ENCODE assay signal across 9 cellular contexts in genomic region chr22:17370766-17371181, GRCh38. TPM values are rescaled to one million over a fixed set of nuclear protein-coding genes. Genes with fewer than 3 reads are reported as not detected.
DNase-seq lines count a peak whose midpoint lies in the region; TF ChIP-seq lines count a peak whose summit lies in the region.
"Had no signal": no experiment of that assay in that cellular context is flagged by ENCODE, and none has a peak within 500 bp of the region (broad histone marks: within the 10 kb centered on the region; RNA-seq: fewer than 3 reads in every experiment).

No MANE protein-coding gene starts in this region.

- TF ChIP-seq CTCF in Peyer's patch (IDR thresholded peaks at IDR 0.05) = no peak
- TF ChIP-seq CTCF in esophagus muscularis mucosa (IDR thresholded peaks at IDR 0.05) = no peak
- no peak for TF ChIP-seq CTCF in ovary (IDR thresholded peaks at IDR 0.05)

- H3K36me3 Mint-ChIP-seq in CD4-positive, alpha-beta memory T cell = no peaks in the 10 kb centered on the region

- H3K4me3 Mint-ChIP-seq in CD4-positive, alpha-beta memory T cell = peak overlapping the region; percentile 10 to 89 (median 70)

- H3K9me3 ChIP-seq in CD4-positive, alpha-beta memory T cell (ENCODE audit: control insufficient read depth in 1 of 2, low read length in 2 of 2) = no peaks in the 10 kb centered on the region
- H3K9me3 ChIP-seq in Peyer's patch (no peaks in the 10 kb centered on the region), esophagus muscularis mucosa (no peaks in the 10 kb centered on the region), ovary (peaks cover 0 to 3% of the 10 kb centered on the region in 2 donors)

- no peak overlapping the region for H3K4me3 ChIP-seq in CD4-positive, alpha-beta memory T cell (ENCODE audit: low read length in 2 of 2)
- H3K4me3 ChIP-seq in Peyer's patch = peak overlapping the region; percentile 34 to 59 (median 57)
- peak overlapping the region; percentile 63 to 72 (median 68) for H3K4me3 ChIP-seq in esophagus muscularis mucosa
- H3K4me3 ChIP-seq in ovary = peak overlapping the region; percentile 44

- H3K27ac ChIP-seq in CD4-positive, alpha-beta memory T cell (ENCODE audit: low read depth, low read length) = no peak overlapping the region
- H3K27ac ChIP-seq in Peyer's patch = no peak overlapping the region
- H3K27ac ChIP-seq in esophagus muscularis mucosa (replicated peaks in 1 of 4) = peak overlapping the region in 3 of 4 donors; percentile 68 to 84 (median 79)
- peak overlapping the region in 1 of 2 donors; percentile 89 for H3K27ac ChIP-seq in ovary

- H3K4me1 ChIP-seq in CD4-positive, alpha-beta memory T cell (ENCODE audit: insufficient read depth, low read length) = peaks cover 20% of the 10 kb centered on the region
- H3K4me1 ChIP-seq in Peyer's patch (peaks cover 0 to 22% (median 18%) of the 10 kb centered on the region in 4 donors), esophagus muscularis mucosa (peaks cover 2 to 36% (median 30%) of the 10 kb centered on the region in 4 donors), ovary (ENCODE audit: insufficient read depth) (peaks cover 3% of the 10 kb centered on the region)

- peak overlapping the region in 1 of 7 donors; percentile 42 for H3K27ac Mint-ChIP-seq in CD4-positive, alpha-beta memory T cell

- H3K9me3 Mint-ChIP-seq in CD4-positive, alpha-beta memory T cell = peaks cover 0 to 4% (median under 1%) of the 10 kb centered on the region in 8 donors

- DNase-seq in CD4-positive, alpha-beta memory T cell = peak in 1 of 5 donors; percentile 4
- DNase-seq in Peyer's patch (no peak), esophagus muscularis mucosa (ENCODE audit: extremely low spot score) (no peak), ovary (no peak), HuH-7 (ENCODE audit: low spot score) (no peak), SHP77 (lab: John Stamatoyannopoulos, UW) (no peak), HEK293T (ENCODE audit: extremely low spot score) (no peak)
- no peak for DNase-seq in effector CD8-positive, alpha-beta T cell (lab: John Stamatoyannopoulos, UW)
- DNase-seq: NCI-H187 treated with DMSO at 0.1 percent for 48 hours had no signal

- H3K4me1 Mint-ChIP-seq in CD4-positive, alpha-beta memory T cell = peaks cover 20 to 34% (median 27%) of the 10 kb centered on the region in 4 donors

- TF ChIP-seq EP300 in esophagus muscularis mucosa (IDR thresholded peaks at IDR 0.05) = no peak
- TF ChIP-seq EP300 in ovary (IDR thresholded peaks at IDR 0.05) = no peak

- TF ChIP-seq POLR2A in Peyer's patch (IDR thresholded peaks at IDR 0.05) (no peak), esophagus muscularis mucosa (IDR thresholded peaks at IDR 0.05; ENCODE audit: low read depth) (no peak), ovary (IDR thresholded peaks at IDR 0.05) (no peak)

- intact Hi-C loops in CD4-positive, alpha-beta memory T cell (cut with micrococcal nuclease) = no loop called here
- intact Hi-C loops in esophagus muscularis mucosa (cut with DNase I) = loop anchor here (5.0 kb wide), 1 partner anchor 67 kb away; no protein-coding TSS in a partner anchor
- intact Hi-C loops in ovary (cut with DNase I) = no loop called here

- POLR2A ChIA-PET in CD4-positive, alpha-beta memory T cell (lab: Charles Lee; ENCODE audit: partially characterized antibody) = no interaction called here
- POLR2A ChIA-PET in HEK293T (lab: Yijun Ruan, JAX) = interaction anchor here (1.0 to 1.8 kb wide), 3 partner anchors 9 to 131 kb away, joined by 3 to 6 read pairs (median 4); no protein-coding TSS in a partner anchor

- peaks cover 35 to 42% of the 10 kb centered on the region in 2 donors for H3K27me3 Mint-ChIP-seq in CD4-positive, alpha-beta memory T cell

- H3K36me3 ChIP-seq in CD4-positive, alpha-beta memory T cell (ENCODE audit: insufficient read depth, low read length) = no peaks in the 10 kb centered on the region
- H3K36me3 ChIP-seq in Peyer's patch (no peaks in the 10 kb centered on the region), esophagus muscularis mucosa (no peaks in the 10 kb centered on the region), ovary (no peaks in the 10 kb centered on the region)

- WGBS in esophagus muscularis mucosa = 8% methylated on average over 15 of the region's 15 CpGs
- 2 to 3% (median 3%) methylated on average over 15 of the region's 15 CpGs for WGBS in ovary, 3 donors

- H3K27me3 ChIP-seq in CD4-positive, alpha-beta memory T cell (ENCODE audit: insufficient read depth, low read length) = peaks cover 36% of the 10 kb centered on the region
- H3K27me3 ChIP-seq in Peyer's patch = peaks cover 0 to 18% of the 10 kb centered on the region in 2 donors
- peaks cover 0 to 70% (median 13%) of the 10 kb centered on the region in 4 donors for H3K27me3 ChIP-seq in esophagus muscularis mucosa
- no peaks in the 10 kb centered on the region for H3K27me3 ChIP-seq in ovary

- CTCF ChIA-PET in CD4-positive, alpha-beta memory T cell (lab: Charles Lee; ENCODE audit: partially characterized antibody) = no interaction called here
- CTCF ChIA-PET in HEK293T (lab: Yijun Ruan, JAX) = interaction anchor here (0.9 to 2.4 kb wide), 3 partner anchors 9 to 198 kb away, joined by 5 to 7 read pairs (median 6); no protein-coding TSS in a partner anchor

TF ChIP-seq in HEK293T, 16 proteins besides CTCF, POLR2A, EP300 and RAD21:
- no peak for TF ChIP-seq ELF4 (IDR thresholded peaks at IDR 0.05)
- no peak for TF ChIP-seq CTBP1 (IDR thresholded peaks at IDR 0.05; ENCODE audit: borderline replicate concordance)
TF ChIP-seq in HEK293T: peak in this region for 0.

RNA-seq across cellular contexts. Expression of gene CECR2, which starts 1.5 kb away (rescaled TPM):
- not detected for total RNA-seq in CD4-positive, alpha-beta memory T cell
- not detected for polyA plus RNA-seq in CD4-positive, alpha-beta memory T cell
- total RNA-seq in Peyer's patch (1 to 10 TPM in 1 of 4 donors, under 1 TPM in 3; 0.18 to 5.0 (median 0.69) TPM), esophagus muscularis mucosa (1 to 10 TPM; 1.1 to 2.1 (median 1.3) TPM), ovary (1 to 10 TPM in 5 of 7 donors, under 1 TPM in 2; 0.87 to 6.7 (median 2.6) TPM)
- polyA plus RNA-seq in ovary = 1 to 10 TPM in 1 of 2 donors, under 1 TPM in 1; 0.99 to 1.1 TPM

Comparison
In these comparisons a context has a peak if more than half of its experiments do, and no peak if none do; other contexts are left out.
1. H3K27ac ChIP-seq: peak in esophagus muscularis mucosa (3 of 4); none in CD4-positive, alpha-beta memory T cell (single experiment) and Peyer's patch (0 of 4).
2. H3K4me3 ChIP-seq: peak in Peyer's patch (4 of 4), esophagus muscularis mucosa (4 of 4) and ovary (single experiment); none in CD4-positive, alpha-beta memory T cell (0 of 2).